Comparison of ENCODE assay signal across 8 cellular contexts in genomic region chr5:128083033-128083810, GRCh38. TPM values are rescaled to one million over a fixed set of nuclear protein-coding genes. Genes with fewer than 3 reads are reported as not detected.
DNase-seq lines count a peak whose midpoint lies in the region; ATAC-seq, FAIRE-seq and TF ChIP-seq lines count a peak whose summit lies in the region.

SLC12A2 (plus strand) TSS chr5:128083766; CDS start chr5:128083955, 189 bp downstream.

- CTCF ChIA-PET in AG04450 (lab: Charles Lee): interaction anchor here (1.5 kb wide), 1 partner anchor 118 kb away, joined by 4 read pairs; no protein-coding TSS in a partner anchor
- CTCF ChIA-PET in WTC11 (lab: Charles Lee): interaction anchor here (1.4 to 2.3 kb wide), 2 partner anchors 10 to 141 kb away, joined by 3 to 5 read pairs; no protein-coding TSS in a partner anchor

- POLR2A ChIA-PET in AG04450 (lab: Yijun Ruan, JAX): interaction anchor here (0.6 to 1.2 kb wide), 4 partner anchors 86 to 329 kb away, joined by 3 to 4 read pairs (median 3); no protein-coding TSS in a partner anchor
- POLR2A ChIA-PET in WTC11 (lab: Charles Lee): no interaction called here

- no peaks in the 10 kb centered on the region for H3K36me3 Mint-ChIP-seq in WTC11

- H3K27me3 Mint-ChIP-seq in WTC11 (ENCODE audit: low read depth): peaks cover 54% of the 10 kb centered on the region

- FAIRE-seq in bronchial epithelial cell (lab: Jason Lieb, UNC): no peak

- peak within 1 kb of the TSS; percentile 76 for H3K27ac ChIP-seq in AG04450 (ENCODE audit: low read depth, low read length)
- peak within 1 kb of the TSS; percentile 76 for H3K27ac ChIP-seq in smooth muscle cell (ENCODE audit: low read depth)

- no peak for TF ChIP-seq CTCF in AG04450 (IDR thresholded peaks at IDR 0.05; ENCODE audit: low read depth, low read length)
- no peak for TF ChIP-seq CTCF in WTC11 (IDR thresholded peaks at IDR 0.05)
- no peak for TF ChIP-seq CTCF in bronchial epithelial cell (IDR thresholded peaks at IDR 0.05; ENCODE audit: insufficient read depth, low read length, severe bottlenecking)
- TF ChIP-seq CTCF in smooth muscle cell (IDR thresholded peaks at IDR 0.05; ENCODE audit: borderline replicate concordance, insufficient read depth, poor library complexity, severe bottlenecking): no peak

- peaks cover 28% of the 10 kb centered on the region for H3K79me2 ChIP-seq in smooth muscle cell (ENCODE audit: low read depth)

- no peaks in the 10 kb centered on the region for H3K9me3 Mint-ChIP-seq in WTC11

- H3K4me1 Mint-ChIP-seq in WTC11: peaks cover 20% of the 10 kb centered on the region

- peak within 1 kb of the TSS; percentile 84 for H3K4me3 Mint-ChIP-seq in WTC11

- no peaks in the 10 kb centered on the region; the same call in 1 of the 2 replicates for H3K9me3 ChIP-seq in AG04450 (ENCODE audit: control insufficient read depth, insufficient read depth, low read length)
- H3K9me3 ChIP-seq in smooth muscle cell (replicated peaks; ENCODE audit: low read depth): no peaks in the 10 kb centered on the region

- H3K4me3 ChIP-seq in AG04450 (ENCODE audit: low read depth, low read length): peak within 1 kb of the TSS; percentile 87
- peak within 1 kb of the TSS; percentile 85 for H3K4me3 ChIP-seq in bronchial epithelial cell (ENCODE audit: low read depth, low read length)
- H3K4me3 ChIP-seq in smooth muscle cell: peak within 1 kb of the TSS; percentile 74

- H4K20me1 ChIP-seq in smooth muscle cell (ENCODE audit: low read depth): peaks cover 15% of the 10 kb centered on the region

- no peak within 1 kb of the TSS for H3K27ac Mint-ChIP-seq in WTC11

- peak; percentile 70 for ATAC-seq in GM18907 (IDR thresholded peaks at IDR 0.05; ENCODE audit: unreplicated experiment)
- ATAC-seq in HG03139 (IDR thresholded peaks at IDR 0.05; ENCODE audit: unreplicated experiment): peak; percentile 55
- ATAC-seq in WTC11: peak; percentile 67

- no peaks in the 10 kb centered on the region for H3F3A ChIP-seq in smooth muscle cell (ENCODE audit: low read depth)

- peak within 1 kb of the TSS; percentile 84 for H3K4me2 ChIP-seq in smooth muscle cell

- peak; percentile 92 for DNase-seq in AG04450 (ENCODE audit: low read depth, low spot score)
- DNase-seq in NCI-H2227 treated with DMSO at 0.1 percent for 48 hours (lab: John Stamatoyannopoulos, UW): peak; percentile 82
- peak; percentile 82 for DNase-seq in WTC11 (ENCODE audit: low spot score)
- peak; percentile 88 for DNase-seq in bronchial epithelial cell (ENCODE audit: low read depth)
- peak; percentile 84 for DNase-seq in iPS-NIHi7 (ENCODE audit: extremely low spot score)
- DNase-seq in smooth muscle cell (lab: John Stamatoyannopoulos, UW; ENCODE audit: unreplicated experiment): peak; percentile 87

- H3K36me3 ChIP-seq in bronchial epithelial cell (ENCODE audit: control insufficient read depth, insufficient read depth, low read length): no peaks in the 10 kb centered on the region
- H3K36me3 ChIP-seq in smooth muscle cell (ENCODE audit: low read depth): no peaks in the 10 kb centered on the region

- H3K27me3 ChIP-seq in AG04450 (ENCODE audit: control insufficient read depth, insufficient read depth, low read length): no peaks in the 10 kb centered on the region
- no peaks in the 10 kb centered on the region for H3K27me3 ChIP-seq in bronchial epithelial cell (ENCODE audit: control insufficient read depth, insufficient read depth, low read length)
- no peaks in the 10 kb centered on the region for H3K27me3 ChIP-seq in smooth muscle cell (ENCODE audit: low read depth)

- H2AFZ ChIP-seq in smooth muscle cell (ENCODE audit: low read depth): peak within 1 kb of the TSS; percentile 74

- H3K9ac ChIP-seq in smooth muscle cell (ENCODE audit: low read depth): peak within 1 kb of the TSS; percentile 75

- under 1% methylated on average over 65 of the region's 104 CpGs for WGBS in smooth muscle cell (ENCODE audit: low lambda C conversion rate)

- peaks cover 14% of the 10 kb centered on the region for H3K4me1 ChIP-seq in smooth muscle cell (ENCODE audit: low read depth)

TF ChIP-seq in WTC11, 78 proteins besides CTCF, POLR2A, EP300 and RAD21 (continues in another document):
- TF ChIP-seq ELF4 (CRISPR knock-in tag; IDR thresholded peaks at IDR 0.05; ENCODE audit: low read depth) (no peak; the same call in 1 of the 2 replicates), NFYB (CRISPR knock-in tag; conservative IDR thresholded peaks at IDR 0.05; ENCODE audit: low read depth) (no peak), ZNF671 (CRISPR knock-in tag; IDR thresholded peaks at IDR 0.05) (no peak), ZNF138 (CRISPR knock-in tag; conservative IDR thresholded peaks at IDR 0.05) (no peak), EMX1 (CRISPR knock-in tag; IDR thresholded peaks at IDR 0.05) (no peak), E2F5 (CRISPR knock-in tag; IDR thresholded peaks at IDR 0.05) (peak; percentile 61; the same call in 1 of the 2 replicates), ZNF232 (CRISPR knock-in tag; IDR thresholded peaks at IDR 0.05) (0 out of 2 replicates have a peak, but pooled peaks have one; percentile 45), ZNF263 (CRISPR knock-in tag; IDR thresholded peaks at IDR 0.05; ENCODE audit: low read depth) (0 out of 2 replicates have a peak, but pooled peaks have one; percentile 34), ZNF121 (CRISPR knock-in tag; IDR thresholded peaks at IDR 0.05) (no peak), SP1 (CRISPR knock-in tag; conservative IDR thresholded peaks at IDR 0.05) (peak; percentile 73; the same call in 1 of the 2 replicates), CREB1 (CRISPR knock-in tag; IDR thresholded peaks at IDR 0.05) (peak; percentile 70; the same call in 1 of the 2 replicates), CREM (CRISPR knock-in tag; IDR thresholded peaks at IDR 0.05) (peak; percentile 57; the same call in 1 of the 2 replicates), ZNF512 (CRISPR knock-in tag; IDR thresholded peaks at IDR 0.05; ENCODE audit: borderline replicate concordance) (0 out of 2 replicates have a peak, but pooled peaks have one; percentile 32), JUN (CRISPR knock-in tag; IDR thresholded peaks at IDR 0.05) (no peak), NR1H2 (CRISPR knock-in tag; IDR thresholded peaks at IDR 0.05) (no peak), GABPB1 (CRISPR knock-in tag; IDR thresholded peaks at IDR 0.05) (peak; percentile 39; the same call in 1 of the 2 replicates), TCF7 (CRISPR knock-in tag; IDR thresholded peaks at IDR 0.05; ENCODE audit: low read depth) (peak; percentile 51; the same call in 1 of the 2 replicates), CDX4 (CRISPR knock-in tag; IDR thresholded peaks at IDR 0.05; ENCODE audit: borderline replicate concordance) (no peak)
- TF ChIP-seq, protein P1, sequence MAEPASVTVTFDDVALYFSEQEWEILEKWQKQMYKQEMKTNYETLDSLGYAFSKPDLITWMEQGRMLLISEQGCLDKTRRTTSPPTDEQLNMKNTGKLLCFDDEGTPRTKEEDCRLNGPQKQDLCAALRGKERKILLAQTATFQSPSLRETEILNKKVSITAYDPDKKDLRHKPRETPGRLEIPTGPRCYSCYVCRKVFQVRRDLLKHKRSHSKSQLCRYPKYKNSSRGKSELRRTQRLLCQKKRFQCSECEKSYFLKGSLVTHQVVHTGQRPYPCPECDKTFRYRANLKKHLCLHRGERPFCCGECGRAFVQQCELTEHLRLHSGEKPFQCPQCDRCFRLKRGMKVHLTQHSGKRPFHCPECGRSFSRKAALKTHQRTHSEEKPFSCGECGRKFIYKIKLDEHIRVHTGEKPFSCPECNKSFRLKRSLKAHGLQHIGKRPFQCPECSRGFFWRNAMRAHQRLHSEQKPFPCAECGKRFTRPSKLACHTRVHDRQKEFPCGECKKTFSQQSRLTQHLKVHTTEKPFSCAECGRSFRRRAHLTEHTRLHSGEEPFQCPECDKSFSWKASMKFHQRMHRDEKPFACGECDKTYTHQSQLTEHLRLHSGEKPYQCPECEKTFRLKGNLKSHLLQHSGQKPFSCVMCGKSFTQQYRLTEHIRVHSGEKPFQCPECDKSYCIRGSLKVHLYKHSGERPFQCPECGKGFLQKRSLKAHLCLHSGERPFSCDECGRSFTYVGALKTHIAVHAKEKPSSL (CRISPR knock-in tag; conservative IDR thresholded peaks at IDR 0.05): no peak

RNA-seq across cellular contexts. Expression of gene SLC12A2, which starts in this region (rescaled TPM):
- 7.0 and 10.5 TPM in 2 replicates for polyA plus RNA-seq in AG04450 (2011; rRNA removed)
- polyA minus RNA-seq in AG04450 (2011; rRNA and poly(A)+ RNA removed): 12.4 and 25.1 TPM in 2 replicates
- total RNA-seq in WTC11 (2021): 8.4 to 10.6 TPM (median 10.2 TPM) in 3 replicates
- 14.5 and 19.7 TPM in 2 replicates for total RNA-seq in bronchial epithelial cell
- 17.2 and 17.8 TPM in 2 replicates for total RNA-seq in smooth muscle cell
- polyA plus RNA-seq in smooth muscle cell: 4.2 and 5.5 TPM in 2 replicates

Comparison
In these comparisons a context has a peak if more than half of its experiments do, and no peak if none do; other contexts are left out.
1. Peak in every context shown above with its lines: DNase-seq, ATAC-seq, H3K4me3 ChIP-seq and H3K27ac ChIP-seq.